In the genomic region with DNA sequence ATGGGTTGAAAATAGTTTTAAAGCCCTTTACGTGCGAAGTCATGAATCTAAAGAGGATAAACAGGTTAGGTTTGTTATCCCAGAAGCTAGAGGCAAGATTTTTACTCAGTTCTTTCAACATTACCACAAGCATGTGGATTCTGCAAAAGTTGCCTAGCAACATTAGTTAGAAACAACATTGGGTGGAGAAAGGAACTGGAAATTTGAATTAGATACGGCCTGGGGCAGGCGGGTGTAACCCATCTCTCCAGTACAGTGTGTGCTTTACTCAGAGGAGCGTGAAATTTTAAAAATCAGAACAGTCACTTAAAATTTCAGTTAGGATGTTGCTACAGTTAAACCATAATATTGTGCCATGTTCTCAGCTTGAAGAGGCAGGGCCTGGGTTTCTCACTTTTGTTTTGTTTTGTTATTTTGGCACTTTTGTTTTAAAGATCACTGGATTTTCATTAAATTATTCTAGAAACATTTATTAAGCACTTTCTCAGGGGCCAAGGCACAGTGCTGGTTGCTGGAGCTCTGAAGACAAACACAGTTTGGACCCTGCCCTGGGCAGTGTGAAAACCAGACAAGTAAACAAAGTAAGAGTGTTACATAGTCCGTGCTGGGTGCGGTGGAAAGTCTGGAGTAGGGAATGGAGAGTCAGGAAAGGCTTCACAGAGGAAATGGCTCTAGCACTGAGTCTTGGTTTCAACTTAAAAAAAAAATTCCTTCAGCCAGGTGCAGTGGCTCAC, we compare ENCODE assay signal across 1 cellular context.
TF ChIP-seq lines count a peak whose summit lies in the region.

No MANE protein-coding gene starts in this region.

TF ChIP-seq in K562, 482 proteins besides CTCF, POLR2A, EP300 and RAD21 (continued from another document):
- TF ChIP-seq, protein P1, sequence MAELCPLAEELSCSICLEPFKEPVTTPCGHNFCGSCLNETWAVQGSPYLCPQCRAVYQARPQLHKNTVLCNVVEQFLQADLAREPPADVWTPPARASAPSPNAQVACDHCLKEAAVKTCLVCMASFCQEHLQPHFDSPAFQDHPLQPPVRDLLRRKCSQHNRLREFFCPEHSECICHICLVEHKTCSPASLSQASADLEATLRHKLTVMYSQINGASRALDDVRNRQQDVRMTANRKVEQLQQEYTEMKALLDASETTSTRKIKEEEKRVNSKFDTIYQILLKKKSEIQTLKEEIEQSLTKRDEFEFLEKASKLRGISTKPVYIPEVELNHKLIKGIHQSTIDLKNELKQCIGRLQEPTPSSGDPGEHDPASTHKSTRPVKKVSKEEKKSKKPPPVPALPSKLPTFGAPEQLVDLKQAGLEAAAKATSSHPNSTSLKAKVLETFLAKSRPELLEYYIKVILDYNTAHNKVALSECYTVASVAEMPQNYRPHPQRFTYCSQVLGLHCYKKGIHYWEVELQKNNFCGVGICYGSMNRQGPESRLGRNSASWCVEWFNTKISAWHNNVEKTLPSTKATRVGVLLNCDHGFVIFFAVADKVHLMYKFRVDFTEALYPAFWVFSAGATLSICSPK (IDR thresholded peaks at IDR 0.05; ENCODE audit: borderline replicate concordance) = no peak
- TF ChIP-seq, protein P2, sequence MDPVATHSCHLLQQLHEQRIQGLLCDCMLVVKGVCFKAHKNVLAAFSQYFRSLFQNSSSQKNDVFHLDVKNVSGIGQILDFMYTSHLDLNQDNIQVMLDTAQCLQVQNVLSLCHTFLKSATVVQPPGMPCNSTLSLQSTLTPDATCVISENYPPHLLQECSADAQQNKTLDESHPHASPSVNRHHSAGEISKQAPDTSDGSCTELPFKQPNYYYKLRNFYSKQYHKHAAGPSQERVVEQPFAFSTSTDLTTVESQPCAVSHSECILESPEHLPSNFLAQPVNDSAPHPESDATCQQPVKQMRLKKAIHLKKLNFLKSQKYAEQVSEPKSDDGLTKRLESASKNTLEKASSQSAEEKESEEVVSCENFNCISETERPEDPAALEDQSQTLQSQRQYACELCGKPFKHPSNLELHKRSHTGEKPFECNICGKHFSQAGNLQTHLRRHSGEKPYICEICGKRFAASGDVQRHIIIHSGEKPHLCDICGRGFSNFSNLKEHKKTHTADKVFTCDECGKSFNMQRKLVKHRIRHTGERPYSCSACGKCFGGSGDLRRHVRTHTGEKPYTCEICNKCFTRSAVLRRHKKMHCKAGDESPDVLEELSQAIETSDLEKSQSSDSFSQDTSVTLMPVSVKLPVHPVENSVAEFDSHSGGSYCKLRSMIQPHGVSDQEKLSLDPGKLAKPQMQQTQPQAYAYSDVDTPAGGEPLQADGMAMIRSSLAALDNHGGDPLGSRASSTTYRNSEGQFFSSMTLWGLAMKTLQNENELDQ (CRISPR knock-in tag; IDR thresholded peaks at IDR 0.05; ENCODE audit: borderline replicate concordance) = no peak
- TF ChIP-seq E2F5 (CRISPR knock-in tag; IDR thresholded peaks at IDR 0.05) (no peak), ZNF589 (CRISPR knock-in tag; IDR thresholded peaks at IDR 0.05; ENCODE audit: low read depth) (no peak), ZNF217 (CRISPR knock-in tag; IDR thresholded peaks at IDR 0.05) (no peak), NELFE (IDR thresholded peaks at IDR 0.05; ENCODE audit: insufficient read depth, insufficient read length) (no peak), ATF4 (CRISPR knock-in tag; IDR thresholded peaks at IDR 0.05) (no peak), HNRNPLL (IDR thresholded peaks at IDR 0.05; ENCODE audit: low read depth, low read length, poor library complexity, severe bottlenecking) (no peak), POLR2AphosphoS2 (IDR thresholded peaks at IDR 0.05; ENCODE audit: low read length) (no peak)
- TF ChIP-seq, protein P3, sequence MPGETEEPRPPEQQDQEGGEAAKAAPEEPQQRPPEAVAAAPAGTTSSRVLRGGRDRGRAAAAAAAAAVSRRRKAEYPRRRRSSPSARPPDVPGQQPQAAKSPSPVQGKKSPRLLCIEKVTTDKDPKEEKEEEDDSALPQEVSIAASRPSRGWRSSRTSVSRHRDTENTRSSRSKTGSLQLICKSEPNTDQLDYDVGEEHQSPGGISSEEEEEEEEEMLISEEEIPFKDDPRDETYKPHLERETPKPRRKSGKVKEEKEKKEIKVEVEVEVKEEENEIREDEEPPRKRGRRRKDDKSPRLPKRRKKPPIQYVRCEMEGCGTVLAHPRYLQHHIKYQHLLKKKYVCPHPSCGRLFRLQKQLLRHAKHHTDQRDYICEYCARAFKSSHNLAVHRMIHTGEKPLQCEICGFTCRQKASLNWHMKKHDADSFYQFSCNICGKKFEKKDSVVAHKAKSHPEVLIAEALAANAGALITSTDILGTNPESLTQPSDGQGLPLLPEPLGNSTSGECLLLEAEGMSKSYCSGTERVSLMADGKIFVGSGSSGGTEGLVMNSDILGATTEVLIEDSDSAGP (CRISPR knock-in tag; IDR thresholded peaks at IDR 0.05) = no peak
- TF ChIP-seq, protein P4, sequence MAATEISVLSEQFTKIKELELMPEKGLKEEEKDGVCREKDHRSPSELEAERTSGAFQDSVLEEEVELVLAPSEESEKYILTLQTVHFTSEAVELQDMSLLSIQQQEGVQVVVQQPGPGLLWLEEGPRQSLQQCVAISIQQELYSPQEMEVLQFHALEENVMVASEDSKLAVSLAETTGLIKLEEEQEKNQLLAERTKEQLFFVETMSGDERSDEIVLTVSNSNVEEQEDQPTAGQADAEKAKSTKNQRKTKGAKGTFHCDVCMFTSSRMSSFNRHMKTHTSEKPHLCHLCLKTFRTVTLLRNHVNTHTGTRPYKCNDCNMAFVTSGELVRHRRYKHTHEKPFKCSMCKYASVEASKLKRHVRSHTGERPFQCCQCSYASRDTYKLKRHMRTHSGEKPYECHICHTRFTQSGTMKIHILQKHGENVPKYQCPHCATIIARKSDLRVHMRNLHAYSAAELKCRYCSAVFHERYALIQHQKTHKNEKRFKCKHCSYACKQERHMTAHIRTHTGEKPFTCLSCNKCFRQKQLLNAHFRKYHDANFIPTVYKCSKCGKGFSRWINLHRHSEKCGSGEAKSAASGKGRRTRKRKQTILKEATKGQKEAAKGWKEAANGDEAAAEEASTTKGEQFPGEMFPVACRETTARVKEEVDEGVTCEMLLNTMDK (IDR thresholded peaks at IDR 0.05; ENCODE audit: borderline replicate concordance, insufficient read depth, low read depth, low read length, poor library complexity, severe bottlenecking) = no peak
